ENCODE assay signal across 24 cellular contexts in the genomic region with DNA sequence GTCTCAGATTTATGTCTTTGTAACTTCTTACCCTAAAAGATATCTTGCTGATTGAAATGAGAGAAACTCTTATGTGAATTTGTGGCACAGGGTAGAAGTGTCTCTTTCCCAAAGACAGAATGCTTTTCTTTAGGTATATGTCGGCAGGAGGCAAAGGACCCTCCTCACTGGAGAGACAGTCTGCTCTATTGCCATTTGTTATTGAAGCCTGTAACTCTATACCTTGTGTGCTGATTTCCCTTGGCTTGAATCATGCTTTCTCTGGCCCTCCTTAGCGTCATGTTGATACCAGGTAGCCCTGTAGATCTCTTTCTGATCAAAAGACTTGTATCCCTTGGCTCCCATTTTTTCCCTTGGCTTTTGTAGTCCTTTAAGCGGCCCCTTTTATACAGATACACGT.
"Had no signal": no experiment of that assay in that cellular context is flagged by ENCODE, and none has a peak within 500 bp of the region (broad histone marks: within the 10 kb centered on the region; RNA-seq: fewer than 3 reads in every experiment).

No MANE protein-coding gene starts in this region.

- DNase-seq: activated CD4-positive, alpha-beta memory T cell treated with anti-CD3 and anti-CD28 coated beads for 36 hours; activated CD4-positive, alpha-beta T cell treated with anti-CD3 and anti-CD28 coated beads, Interleukin-2, amount 10 ng/mL, durations not matched to agents 7 days and 5 days; activated CD4-positive, CD25-positive, alpha-beta regulatory T cell; activated CD8-positive, alpha-beta memory T cell treated with anti-CD3 and anti-CD28 coated beads for 24 hours; activated gamma-delta T cell; activated naive CD4-positive, alpha-beta T cell treated with anti-CD3 and anti-CD28 coated beads for 36 hours; activated T-cell treated with anti-CD3 and anti-CD28 coated beads, Interleukin-2, amount 50 U/mL, for 4 hours; amygdala; NCI-H1092; NCI-H1417 treated with DMSO at 0.1 percent for 48 hours; NCI-H1694; NCI-H2029; NCI-H446; NCI-H524; NCI-H748 treated with DMSO at 0.1 percent for 48 hours; SIG-M5; T-cell; T-helper 2 cell; T1000 had no signal

- H3K4me1 Mint-ChIP-seq: activated CD4-positive, alpha-beta T cell treated with anti-CD3 and anti-CD28 coated beads, Interleukin-2, amount 10 ng/mL, durations not matched to agents 7 days and 5 days; brain; central memory CD8-positive, alpha-beta T cell; T-cell had no signal

- H3K4me3 Mint-ChIP-seq: activated CD4-positive, alpha-beta memory T cell treated with anti-CD3 and anti-CD28 coated beads for 36 hours; activated CD4-positive, alpha-beta T cell treated with anti-CD3 and anti-CD28 coated beads, Interleukin-2, amount 10 ng/mL, durations not matched to agents 7 days and 5 days; activated naive CD4-positive, alpha-beta T cell treated with anti-CD3 and anti-CD28 coated beads for 36 hours; activated naive CD8-positive, alpha-beta T cell; activated T-cell treated with anti-CD3 and anti-CD28 coated beads, Interleukin-2, amount 50 U/mL, for 4 hours; brain; central memory CD8-positive, alpha-beta T cell; T-cell had no signal

- H3K36me3 Mint-ChIP-seq: activated CD4-positive, alpha-beta memory T cell treated with anti-CD3 and anti-CD28 coated beads for 36 hours; activated naive CD8-positive, alpha-beta T cell; brain; T-cell had no signal

- H3K27ac ChIP-seq: KMS-11, SK-N-MC had no signal

- H3K4me3 ChIP-seq: SK-N-MC had no signal

- ATAC-seq: activated T-cell treated with anti-CD3 and anti-CD28 coated beads, Interleukin-2, amount 50 U/mL, for 4 hours; T-cell had no signal

- H3K27me3 Mint-ChIP-seq: activated CD4-positive, alpha-beta memory T cell treated with anti-CD3 and anti-CD28 coated beads for 36 hours; activated CD4-positive, alpha-beta T cell treated with anti-CD3 and anti-CD28 coated beads, Interleukin-2, amount 10 ng/mL, durations not matched to agents 7 days and 5 days; activated naive CD8-positive, alpha-beta T cell; central memory CD8-positive, alpha-beta T cell; T-cell had no signal

- H3K27ac Mint-ChIP-seq: activated CD4-positive, alpha-beta memory T cell treated with anti-CD3 and anti-CD28 coated beads for 36 hours; activated CD4-positive, alpha-beta T cell treated with anti-CD3 and anti-CD28 coated beads, Interleukin-2, amount 10 ng/mL, durations not matched to agents 7 days and 5 days; activated naive CD4-positive, alpha-beta T cell treated with anti-CD3 and anti-CD28 coated beads for 36 hours; activated naive CD8-positive, alpha-beta T cell; brain; T-cell had no signal

- H3K4me2 ChIP-seq: KMS-11 had no signal

- H3K9ac ChIP-seq: KMS-11 had no signal
